12 cellular contexts compared by ENCODE assay signal in genomic region chr5:135487839-135488514, GRCh38.
DNase-seq lines count a peak whose midpoint lies in the region; ATAC-seq and TF ChIP-seq lines count a peak whose summit lies in the region.
"Had no signal": no experiment of that assay in that cellular context is flagged by ENCODE, and none has a peak within 500 bp of the region (broad histone marks: within the 10 kb centered on the region; RNA-seq: fewer than 3 reads in every experiment).

No MANE protein-coding gene starts in this region.

- H3K27ac ChIP-seq in ACC112 (ENCODE audit: low read depth, low read length), result no peak overlapping the region
- H3K27ac ChIP-seq in HEK293 (ENCODE audit: extremely low read depth, low read depth, low read length), result no peak overlapping the region; the same call in 1 of the 2 replicates
- H3K27ac ChIP-seq: BLaER1 had no signal

- H3K36me3 Mint-ChIP-seq in nephron (ENCODE audit: low read depth), result no peaks in the 10 kb centered on the region

- DNase-seq in astrocyte of the cerebellum (ENCODE audit: low read depth), result no peak
- no peak for DNase-seq in 8988T
- DNase-seq in stimulated activated naive CD8-positive, alpha-beta T cell treated with anti-CD3 and anti-CD28 coated beads, Interleukin-15, Interleukin-2, amounts not matched to agents 100 U/mL and 50 U/mL, for 24 hours, result no peak
- DNase-seq in NCI-H128 (lab: John Stamatoyannopoulos, UW; ENCODE audit: unreplicated experiment), result no peak
- DNase-seq: activated CD4-positive, alpha-beta T cell treated with anti-CD3 and anti-CD28 coated beads, Interleukin-2, amount 10 ng/mL, durations not matched to agents 24 days and 14 days; stimulated activated CD4-positive, alpha-beta T cell treated with anti-CD3 and anti-CD28 coated beads, Interleukin-12 subunit alpha, Interleukin-12 subunit beta, amount 100 ng/mL, for 4 hours; T-helper 2 cell had no signal

- no peak for ATAC-seq in stimulated activated naive CD8-positive, alpha-beta T cell treated with anti-CD3 and anti-CD28 coated beads, Interleukin-15, Interleukin-2, amounts not matched to agents 100 U/mL and 50 U/mL, for 24 hours
- ATAC-seq in HG02763 (IDR thresholded peaks at IDR 0.05; ENCODE audit: unreplicated experiment), result no peak

- peak overlapping the region; percentile 80 to 81 (median 80) for H3K4me3 Mint-ChIP-seq in nephron
- H3K4me3 Mint-ChIP-seq: activated CD4-positive, alpha-beta T cell treated with anti-CD3 and anti-CD28 coated beads, Interleukin-2, amount 10 ng/mL, durations not matched to agents 24 days and 14 days had no signal

- TF ChIP-seq CTCF in HEK293 (tag by site-specific recombination; IDR thresholded peaks at IDR 0.05) (no peak), astrocyte of the cerebellum (IDR thresholded peaks at IDR 0.05; ENCODE audit: low read depth, low read length, missing control alignments) (peak; percentile 12), nephron (IDR thresholded peaks at IDR 0.05; ENCODE audit: unreplicated experiment in 3 of 3) (no peak)

- H3K4me1 Mint-ChIP-seq in nephron, result peaks cover 30% of the 10 kb centered on the region

- POLR2A ChIA-PET in HEK293 (lab: Yijun Ruan, JAX), result interaction anchor here (1.0 kb wide), 1 partner anchor 10 kb away, joined by 3 read pairs; no protein-coding TSS in a partner anchor

- in situ Hi-C loops in astrocyte of the cerebellum (cut with HindIII; ENCODE audit: low sequenced_read_pairs), result no loop called here

- no peaks in the 10 kb centered on the region for H3K36me3 ChIP-seq in ACC112 (ENCODE audit: insufficient read depth, low read length)
- H3K36me3 ChIP-seq in HEK293 (ENCODE audit: control insufficient read depth in 2 of 2, insufficient read depth in 1 of 2, low read length in 2 of 2), result no peaks in the 10 kb centered on the region
- H3K36me3 ChIP-seq: BLaER1 had no signal

- CTCF ChIA-PET in HEK293 (lab: Yijun Ruan, JAX), result interaction anchor here (0.6 to 4.0 kb wide), 10 partner anchors 21 to 372 kb away, joined by 3 to 26 read pairs (median 8); no protein-coding TSS in a partner anchor

- peak overlapping the region; percentile 12 for H2AFZ ChIP-seq in ACC112 (ENCODE audit: low read length, unreplicated experiment)

- no peaks in the 10 kb centered on the region for H3K79me2 ChIP-seq in ACC112 (ENCODE audit: control insufficient read depth, insufficient read depth, low read length, unreplicated experiment)

- peaks cover 14% of the 10 kb centered on the region for H3K4me1 ChIP-seq in ACC112 (ENCODE audit: control insufficient read depth, insufficient read depth, low read length, unreplicated experiment)
- H3K4me1 ChIP-seq in HEK293 (ENCODE audit: control insufficient read depth, insufficient read depth, low read length), result peaks cover 18% of the 10 kb centered on the region

- H3K27me3 Mint-ChIP-seq in nephron (ENCODE audit: low read depth), result peaks cover 99% of the 10 kb centered on the region

- H3K27me3 ChIP-seq in ACC112 (ENCODE audit: insufficient read depth, low read length), result no peaks in the 10 kb centered on the region

- H3K4me3 ChIP-seq in ACC112 (ENCODE audit: low read depth, low read length), result peak overlapping the region; percentile 70
- H3K4me3 ChIP-seq in HEK293 (ENCODE audit: low read depth, low read length), result no peak overlapping the region
- no peak overlapping the region for H3K4me3 ChIP-seq in astrocyte of the cerebellum (ENCODE audit: low read depth, low read length)

- no peak overlapping the region for H3K27ac Mint-ChIP-seq in nephron
- H3K27ac Mint-ChIP-seq: activated CD4-positive, alpha-beta T cell treated with anti-CD3 and anti-CD28 coated beads, Interleukin-2, amount 10 ng/mL, durations not matched to agents 24 days and 14 days had no signal

- no peaks in the 10 kb centered on the region for H3K9me3 ChIP-seq in HEK293 (ENCODE audit: control insufficient read depth, insufficient read depth, low read depth, low read length)

- H3K9me3 Mint-ChIP-seq in nephron, result no peaks in the 10 kb centered on the region
- H3K9me3 Mint-ChIP-seq: activated CD4-positive, alpha-beta T cell treated with anti-CD3 and anti-CD28 coated beads, Interleukin-2, amount 10 ng/mL, durations not matched to agents 24 days and 14 days had no signal

TF ChIP-seq in HEK293, 187 proteins besides CTCF, POLR2A, EP300 and RAD21:
- no peak for TF ChIP-seq TCF7L2 (IDR thresholded peaks at IDR 0.05; ENCODE audit: borderline replicate concordance, low read depth, low read length)
- TF ChIP-seq ZNF292 (tag by site-specific recombination; IDR thresholded peaks at IDR 0.05; ENCODE audit: borderline replicate concordance, low read depth), result no peak
- 0 out of 2 replicates have a peak, but pooled peaks have one; percentile 27 for TF ChIP-seq SCRT2 (tag by site-specific recombination; IDR thresholded peaks at IDR 0.05)
- TF ChIP-seq ZNF169 (tag by site-specific recombination; IDR thresholded peaks at IDR 0.05), result no peak
- TF ChIP-seq ZNF558 (tag by site-specific recombination; IDR thresholded peaks at IDR 0.05), result no peak
- no peak for TF ChIP-seq ZNF404 (tag by site-specific recombination; IDR thresholded peaks at IDR 0.05)
- no peak for TF ChIP-seq BCL6B (tag by site-specific recombination; IDR thresholded peaks at IDR 0.05)
- TF ChIP-seq ZNF394 (tag by site-specific recombination; IDR thresholded peaks at IDR 0.05; ENCODE audit: borderline replicate concordance), result no peak
- no peak for TF ChIP-seq ZNF585B (tag by site-specific recombination; IDR thresholded peaks at IDR 0.05)
